Comparison of ENCODE assay signal across 1 cellular context in the genomic region with DNA sequence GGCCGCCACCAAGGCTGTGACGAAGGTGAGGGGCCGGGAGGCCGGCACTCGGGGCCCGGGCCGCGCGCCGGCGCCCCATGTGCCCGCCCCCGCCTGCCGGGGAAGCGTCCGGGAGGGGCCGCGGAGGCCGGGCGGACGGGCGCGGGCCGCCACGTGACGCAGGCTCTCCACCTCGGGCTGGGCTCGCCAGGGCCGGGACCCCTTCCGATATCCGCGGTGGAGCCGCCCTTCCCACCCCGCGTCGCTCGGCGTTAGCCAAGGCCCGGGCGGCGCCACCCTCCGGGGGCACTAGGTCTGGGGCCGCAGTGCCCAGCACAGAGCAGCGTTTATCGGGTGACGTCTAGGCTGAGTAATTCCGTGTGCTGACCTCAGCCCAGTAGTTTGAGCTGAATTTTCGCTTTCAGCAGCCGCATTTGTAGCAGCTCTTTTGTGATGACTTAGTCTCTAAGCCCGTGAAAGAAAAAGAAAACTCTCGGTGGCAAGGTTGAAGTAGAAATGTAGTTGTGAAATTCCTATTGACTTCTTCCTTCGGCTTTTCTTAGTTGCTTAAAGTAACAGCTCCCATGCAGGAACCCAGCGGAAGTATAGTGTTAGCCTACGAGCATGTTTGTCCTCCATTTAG.
TF ChIP-seq lines count a peak whose summit lies in the region.

No MANE protein-coding gene starts in this region.

TF ChIP-seq in HepG2, 621 proteins besides CTCF, POLR2A, EP300 and RAD21 (continued from another document and continues in another):
- TF ChIP-seq, protein P1, sequence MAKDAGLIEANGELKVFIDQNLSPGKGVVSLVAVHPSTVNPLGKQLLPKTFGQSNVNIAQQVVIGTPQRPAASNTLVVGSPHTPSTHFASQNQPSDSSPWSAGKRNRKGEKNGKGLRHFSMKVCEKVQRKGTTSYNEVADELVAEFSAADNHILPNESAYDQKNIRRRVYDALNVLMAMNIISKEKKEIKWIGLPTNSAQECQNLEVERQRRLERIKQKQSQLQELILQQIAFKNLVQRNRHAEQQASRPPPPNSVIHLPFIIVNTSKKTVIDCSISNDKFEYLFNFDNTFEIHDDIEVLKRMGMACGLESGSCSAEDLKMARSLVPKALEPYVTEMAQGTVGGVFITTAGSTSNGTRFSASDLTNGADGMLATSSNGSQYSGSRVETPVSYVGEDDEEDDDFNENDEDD (CRISPR knock-in tag; IDR thresholded peaks at IDR 0.05; ENCODE audit: borderline replicate concordance), result 0 out of 2 replicates have a peak, but pooled peaks have one; percentile 24
- peak; percentile 84 for TF ChIP-seq ARNTL (CRISPR knock-in tag; IDR thresholded peaks at IDR 0.05)
- no peak for TF ChIP-seq ZNF383 (CRISPR knock-in tag; IDR thresholded peaks at IDR 0.05; ENCODE audit: borderline replicate concordance)
- TF ChIP-seq ZNF33B (CRISPR knock-in tag; IDR thresholded peaks at IDR 0.05), result no peak
- TF ChIP-seq ZNF264 (CRISPR knock-in tag; IDR thresholded peaks at IDR 0.05), result 0 out of 2 replicates have a peak, but pooled peaks have one; percentile 30
- no peak for TF ChIP-seq CC2D1A (CRISPR knock-in tag; IDR thresholded peaks at IDR 0.05)
- no peak for TF ChIP-seq ZNF549 (CRISPR knock-in tag; IDR thresholded peaks at IDR 0.05)
- TF ChIP-seq, protein P2, sequence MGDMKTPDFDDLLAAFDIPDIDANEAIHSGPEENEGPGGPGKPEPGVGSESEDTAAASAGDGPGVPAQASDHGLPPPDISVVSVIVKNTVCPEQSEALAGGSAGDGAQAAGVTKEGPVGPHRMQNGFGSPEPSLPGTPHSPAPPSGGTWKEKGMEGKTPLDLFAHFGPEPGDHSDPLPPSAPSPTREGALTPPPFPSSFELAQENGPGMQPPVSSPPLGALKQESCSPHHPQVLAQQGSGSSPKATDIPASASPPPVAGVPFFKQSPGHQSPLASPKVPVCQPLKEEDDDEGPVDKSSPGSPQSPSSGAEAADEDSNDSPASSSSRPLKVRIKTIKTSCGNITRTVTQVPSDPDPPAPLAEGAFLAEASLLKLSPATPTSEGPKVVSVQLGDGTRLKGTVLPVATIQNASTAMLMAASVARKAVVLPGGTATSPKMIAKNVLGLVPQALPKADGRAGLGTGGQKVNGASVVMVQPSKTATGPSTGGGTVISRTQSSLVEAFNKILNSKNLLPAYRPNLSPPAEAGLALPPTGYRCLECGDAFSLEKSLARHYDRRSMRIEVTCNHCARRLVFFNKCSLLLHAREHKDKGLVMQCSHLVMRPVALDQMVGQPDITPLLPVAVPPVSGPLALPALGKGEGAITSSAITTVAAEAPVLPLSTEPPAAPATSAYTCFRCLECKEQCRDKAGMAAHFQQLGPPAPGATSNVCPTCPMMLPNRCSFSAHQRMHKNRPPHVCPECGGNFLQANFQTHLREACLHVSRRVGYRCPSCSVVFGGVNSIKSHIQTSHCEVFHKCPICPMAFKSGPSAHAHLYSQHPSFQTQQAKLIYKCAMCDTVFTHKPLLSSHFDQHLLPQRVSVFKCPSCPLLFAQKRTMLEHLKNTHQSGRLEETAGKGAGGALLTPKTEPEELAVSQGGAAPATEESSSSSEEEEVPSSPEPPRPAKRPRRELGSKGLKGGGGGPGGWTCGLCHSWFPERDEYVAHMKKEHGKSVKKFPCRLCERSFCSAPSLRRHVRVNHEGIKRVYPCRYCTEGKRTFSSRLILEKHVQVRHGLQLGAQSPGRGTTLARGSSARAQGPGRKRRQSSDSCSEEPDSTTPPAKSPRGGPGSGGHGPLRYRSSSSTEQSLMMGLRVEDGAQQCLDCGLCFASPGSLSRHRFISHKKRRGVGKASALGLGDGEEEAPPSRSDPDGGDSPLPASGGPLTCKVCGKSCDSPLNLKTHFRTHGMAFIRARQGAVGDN (CRISPR knock-in tag; IDR thresholded peaks at IDR 0.05), result peak; percentile 56
- TF ChIP-seq RARA (CRISPR knock-in tag; IDR thresholded peaks at IDR 0.05), result 0 out of 2 replicates have a peak, but pooled peaks have one; percentile 41
- TF ChIP-seq, protein P3, sequence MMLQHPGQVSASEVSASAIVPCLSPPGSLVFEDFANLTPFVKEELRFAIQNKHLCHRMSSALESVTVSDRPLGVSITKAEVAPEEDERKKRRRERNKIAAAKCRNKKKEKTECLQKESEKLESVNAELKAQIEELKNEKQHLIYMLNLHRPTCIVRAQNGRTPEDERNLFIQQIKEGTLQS (CRISPR knock-in tag; IDR thresholded peaks at IDR 0.05), result no peak
- TF ChIP-seq ZNF577 (CRISPR knock-in tag; IDR thresholded peaks at IDR 0.05; ENCODE audit: borderline replicate concordance, low read depth), result no peak
- TF ChIP-seq, protein P4, sequence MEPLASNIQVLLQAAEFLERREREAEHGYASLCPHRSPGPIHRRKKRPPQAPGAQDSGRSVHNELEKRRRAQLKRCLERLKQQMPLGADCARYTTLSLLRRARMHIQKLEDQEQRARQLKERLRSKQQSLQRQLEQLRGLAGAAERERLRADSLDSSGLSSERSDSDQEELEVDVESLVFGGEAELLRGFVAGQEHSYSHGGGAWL (CRISPR knock-in tag; IDR thresholded peaks at IDR 0.05), result peak; percentile 58; the same call in 1 of the 2 replicates
- TF ChIP-seq, protein P5, sequence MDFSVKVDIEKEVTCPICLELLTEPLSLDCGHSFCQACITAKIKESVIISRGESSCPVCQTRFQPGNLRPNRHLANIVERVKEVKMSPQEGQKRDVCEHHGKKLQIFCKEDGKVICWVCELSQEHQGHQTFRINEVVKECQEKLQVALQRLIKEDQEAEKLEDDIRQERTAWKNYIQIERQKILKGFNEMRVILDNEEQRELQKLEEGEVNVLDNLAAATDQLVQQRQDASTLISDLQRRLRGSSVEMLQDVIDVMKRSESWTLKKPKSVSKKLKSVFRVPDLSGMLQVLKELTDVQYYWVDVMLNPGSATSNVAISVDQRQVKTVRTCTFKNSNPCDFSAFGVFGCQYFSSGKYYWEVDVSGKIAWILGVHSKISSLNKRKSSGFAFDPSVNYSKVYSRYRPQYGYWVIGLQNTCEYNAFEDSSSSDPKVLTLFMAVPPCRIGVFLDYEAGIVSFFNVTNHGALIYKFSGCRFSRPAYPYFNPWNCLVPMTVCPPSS (IDR thresholded peaks at IDR 0.05), result no peak
- TF ChIP-seq HNRNPLL (IDR thresholded peaks at IDR 0.05; ENCODE audit: low read depth, low read length, poor library complexity, severe bottlenecking), result no peak
- TF ChIP-seq, protein P6, sequence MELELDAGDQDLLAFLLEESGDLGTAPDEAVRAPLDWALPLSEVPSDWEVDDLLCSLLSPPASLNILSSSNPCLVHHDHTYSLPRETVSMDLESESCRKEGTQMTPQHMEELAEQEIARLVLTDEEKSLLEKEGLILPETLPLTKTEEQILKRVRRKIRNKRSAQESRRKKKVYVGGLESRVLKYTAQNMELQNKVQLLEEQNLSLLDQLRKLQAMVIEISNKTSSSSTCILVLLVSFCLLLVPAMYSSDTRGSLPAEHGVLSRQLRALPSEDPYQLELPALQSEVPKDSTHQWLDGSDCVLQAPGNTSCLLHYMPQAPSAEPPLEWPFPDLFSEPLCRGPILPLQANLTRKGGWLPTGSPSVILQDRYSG (CRISPR knock-in tag; IDR thresholded peaks at IDR 0.05), result no peak
- peak; percentile 34; the same call in 1 of the 2 replicates for TF ChIP-seq MXD4 (CRISPR knock-in tag; IDR thresholded peaks at IDR 0.05)
- TF ChIP-seq, protein P7, sequence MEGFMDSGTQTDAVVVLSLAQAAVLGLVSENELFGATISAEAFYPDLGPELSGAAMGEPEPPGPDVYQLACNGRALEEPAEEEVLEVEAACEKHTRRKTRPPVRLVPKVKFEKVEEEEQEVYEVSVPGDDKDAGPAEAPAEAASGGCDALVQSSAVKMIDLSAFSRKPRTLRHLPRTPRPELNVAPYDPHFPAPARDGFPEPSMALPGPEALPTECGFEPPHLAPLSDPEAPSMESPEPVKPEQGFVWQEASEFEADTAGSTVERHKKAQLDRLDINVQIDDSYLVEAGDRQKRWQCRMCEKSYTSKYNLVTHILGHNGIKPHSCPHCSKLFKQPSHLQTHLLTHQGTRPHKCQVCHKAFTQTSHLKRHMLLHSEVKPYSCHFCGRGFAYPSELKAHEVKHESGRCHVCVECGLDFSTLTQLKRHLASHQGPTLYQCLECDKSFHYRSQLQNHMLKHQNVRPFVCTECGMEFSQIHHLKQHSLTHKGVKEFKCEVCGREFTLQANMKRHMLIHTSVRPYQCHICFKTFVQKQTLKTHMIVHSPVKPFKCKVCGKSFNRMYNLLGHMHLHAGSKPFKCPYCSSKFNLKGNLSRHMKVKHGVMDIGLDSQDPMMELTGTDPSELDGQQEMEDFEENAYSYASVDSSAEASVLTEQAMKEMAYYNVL (CRISPR knock-in tag; IDR thresholded peaks at IDR 0.05; ENCODE audit: borderline replicate concordance), result no peak
- TF ChIP-seq MLLT10 (CRISPR knock-in tag; IDR thresholded peaks at IDR 0.05), result no peak
- TF ChIP-seq, protein P8, sequence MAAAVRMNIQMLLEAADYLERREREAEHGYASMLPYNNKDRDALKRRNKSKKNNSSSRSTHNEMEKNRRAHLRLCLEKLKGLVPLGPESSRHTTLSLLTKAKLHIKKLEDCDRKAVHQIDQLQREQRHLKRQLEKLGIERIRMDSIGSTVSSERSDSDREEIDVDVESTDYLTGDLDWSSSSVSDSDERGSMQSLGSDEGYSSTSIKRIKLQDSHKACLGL (CRISPR knock-in tag; IDR thresholded peaks at IDR 0.05), result no peak
- TF ChIP-seq, protein P9, sequence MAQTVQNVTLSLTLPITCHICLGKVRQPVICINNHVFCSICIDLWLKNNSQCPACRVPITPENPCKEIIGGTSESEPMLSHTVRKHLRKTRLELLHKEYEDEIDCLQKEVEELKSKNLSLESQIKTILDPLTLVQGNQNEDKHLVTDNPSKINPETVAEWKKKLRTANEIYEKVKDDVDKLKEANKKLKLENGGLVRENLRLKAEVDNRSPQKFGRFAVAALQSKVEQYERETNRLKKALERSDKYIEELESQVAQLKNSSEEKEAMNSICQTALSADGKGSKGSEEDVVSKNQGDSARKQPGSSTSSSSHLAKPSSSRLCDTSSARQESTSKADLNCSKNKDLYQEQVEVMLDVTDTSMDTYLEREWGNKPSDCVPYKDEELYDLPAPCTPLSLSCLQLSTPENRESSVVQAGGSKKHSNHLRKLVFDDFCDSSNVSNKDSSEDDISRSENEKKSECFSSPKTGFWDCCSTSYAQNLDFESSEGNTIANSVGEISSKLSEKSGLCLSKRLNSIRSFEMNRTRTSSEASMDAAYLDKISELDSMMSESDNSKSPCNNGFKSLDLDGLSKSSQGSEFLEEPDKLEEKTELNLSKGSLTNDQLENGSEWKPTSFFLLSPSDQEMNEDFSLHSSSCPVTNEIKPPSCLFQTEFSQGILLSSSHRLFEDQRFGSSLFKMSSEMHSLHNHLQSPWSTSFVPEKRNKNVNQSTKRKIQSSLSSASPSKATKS (CRISPR knock-in tag; IDR thresholded peaks at IDR 0.05), result no peak
- TF ChIP-seq, protein P10, sequence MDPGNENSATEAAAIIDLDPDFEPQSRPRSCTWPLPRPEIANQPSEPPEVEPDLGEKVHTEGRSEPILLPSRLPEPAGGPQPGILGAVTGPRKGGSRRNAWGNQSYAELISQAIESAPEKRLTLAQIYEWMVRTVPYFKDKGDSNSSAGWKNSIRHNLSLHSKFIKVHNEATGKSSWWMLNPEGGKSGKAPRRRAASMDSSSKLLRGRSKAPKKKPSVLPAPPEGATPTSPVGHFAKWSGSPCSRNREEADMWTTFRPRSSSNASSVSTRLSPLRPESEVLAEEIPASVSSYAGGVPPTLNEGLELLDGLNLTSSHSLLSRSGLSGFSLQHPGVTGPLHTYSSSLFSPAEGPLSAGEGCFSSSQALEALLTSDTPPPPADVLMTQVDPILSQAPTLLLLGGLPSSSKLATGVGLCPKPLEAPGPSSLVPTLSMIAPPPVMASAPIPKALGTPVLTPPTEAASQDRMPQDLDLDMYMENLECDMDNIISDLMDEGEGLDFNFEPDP (CRISPR knock-in tag; conservative IDR thresholded peaks at IDR 0.05), result no peak
- TF ChIP-seq HDAC6 (IDR thresholded peaks at IDR 0.05; ENCODE audit: low read depth, low read length), result no peak
- TF ChIP-seq, protein P11, sequence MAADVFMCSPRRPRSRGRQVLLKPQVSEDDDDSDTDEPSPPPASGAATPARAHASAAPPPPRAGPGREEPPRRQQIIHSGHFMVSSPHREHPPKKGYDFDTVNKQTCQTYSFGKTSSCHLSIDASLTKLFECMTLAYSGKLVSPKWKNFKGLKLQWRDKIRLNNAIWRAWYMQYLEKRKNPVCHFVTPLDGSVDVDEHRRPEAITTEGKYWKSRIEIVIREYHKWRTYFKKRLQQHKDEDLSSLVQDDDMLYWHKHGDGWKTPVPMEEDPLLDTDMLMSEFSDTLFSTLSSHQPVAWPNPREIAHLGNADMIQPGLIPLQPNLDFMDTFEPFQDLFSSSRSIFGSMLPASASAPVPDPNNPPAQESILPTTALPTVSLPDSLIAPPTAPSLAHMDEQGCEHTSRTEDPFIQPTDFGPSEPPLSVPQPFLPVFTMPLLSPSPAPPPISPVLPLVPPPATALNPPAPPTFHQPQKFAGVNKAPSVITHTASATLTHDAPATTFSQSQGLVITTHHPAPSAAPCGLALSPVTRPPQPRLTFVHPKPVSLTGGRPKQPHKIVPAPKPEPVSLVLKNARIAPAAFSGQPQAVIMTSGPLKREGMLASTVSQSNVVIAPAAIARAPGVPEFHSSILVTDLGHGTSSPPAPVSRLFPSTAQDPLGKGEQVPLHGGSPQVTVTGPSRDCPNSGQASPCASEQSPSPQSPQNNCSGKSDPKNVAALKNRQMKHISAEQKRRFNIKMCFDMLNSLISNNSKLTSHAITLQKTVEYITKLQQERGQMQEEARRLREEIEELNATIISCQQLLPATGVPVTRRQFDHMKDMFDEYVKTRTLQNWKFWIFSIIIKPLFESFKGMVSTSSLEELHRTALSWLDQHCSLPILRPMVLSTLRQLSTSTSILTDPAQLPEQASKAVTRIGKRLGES (CRISPR knock-in tag; IDR thresholded peaks at IDR 0.05; ENCODE audit: borderline replicate concordance), result no peak
- TF ChIP-seq FOXK2 (IDR thresholded peaks at IDR 0.05), result no peak
